In the genomic region with DNA sequence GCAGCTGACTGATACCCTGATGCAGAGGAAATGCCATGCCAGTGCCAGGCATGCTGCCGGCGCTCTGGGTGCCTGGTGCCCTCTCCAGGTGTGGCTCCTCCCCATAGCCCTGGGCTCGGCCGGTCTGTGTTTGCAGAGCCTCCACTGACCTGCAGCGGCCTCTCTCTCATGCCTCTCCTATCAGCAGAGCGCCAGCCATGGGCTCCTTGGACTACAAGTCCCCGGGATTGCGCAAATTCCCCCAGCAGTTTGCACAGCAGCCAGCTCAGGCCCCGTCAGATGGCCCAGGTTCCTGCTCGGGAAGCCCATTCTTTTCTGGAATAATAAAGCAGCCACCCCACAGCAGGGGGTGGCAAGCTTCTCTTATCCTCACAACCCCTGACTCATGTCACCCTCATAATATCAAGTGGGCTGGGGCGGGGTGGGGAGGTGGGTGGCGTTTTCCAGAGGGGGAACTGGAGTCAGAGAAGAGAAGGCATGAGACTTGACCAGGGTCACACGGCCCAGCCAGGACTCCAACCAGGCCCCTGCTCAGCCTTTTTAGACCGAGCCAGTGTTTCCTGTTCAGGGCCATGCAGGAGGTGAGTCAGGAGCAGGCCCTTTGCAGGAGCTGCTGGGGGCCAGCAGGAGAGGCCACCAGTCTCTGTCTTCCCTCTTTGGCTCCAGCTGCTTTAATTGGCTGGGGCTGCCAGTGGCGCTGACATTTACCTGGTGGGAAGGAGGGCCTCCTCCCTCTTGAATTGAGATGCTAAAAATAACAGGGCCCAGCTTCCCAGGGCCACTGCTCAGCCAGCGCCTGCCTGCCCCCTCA, we compare ENCODE assay signal across 9 cellular contexts. TPM values are rescaled to one million over a fixed set of nuclear protein-coding genes. Genes with fewer than 3 reads are reported as not detected.
DNase-seq lines count a peak whose midpoint lies in the region; ATAC-seq and TF ChIP-seq lines count a peak whose summit lies in the region.
"Had no signal": no experiment of that assay in that cellular context is flagged by ENCODE, and none has a peak within 500 bp of the region (broad histone marks: within the 10 kb centered on the region; RNA-seq: fewer than 3 reads in every experiment).

No MANE protein-coding gene starts in this region.

- peaks cover 63% of the 10 kb centered on the region for H3K4me1 Mint-ChIP-seq in HFFc6 (ENCODE audit: low read depth)
- H3K4me1 Mint-ChIP-seq in activated T-helper 2 cell treated with anti-CD3 and anti-CD28 coated beads, Interferon-gamma antibody, Interleukin-2, Interleukin-4, amounts not matched to agents 10 μg/mL and 5 μg/mL and 100 μg/mL, durations not matched to agents 14 hours and 24 hours and 36 hours (ENCODE audit: low read depth) = peaks cover 15% of the 10 kb centered on the region

- no peaks in the 10 kb centered on the region; the same call in 1 of the 2 replicates for H3K27me3 Mint-ChIP-seq in HFFc6 (ENCODE audit: insufficient read depth)
- no peaks in the 10 kb centered on the region for H3K27me3 Mint-ChIP-seq in activated T-helper 2 cell treated with anti-CD3 and anti-CD28 coated beads, Interferon-gamma antibody, Interleukin-2, Interleukin-4, amounts not matched to agents 10 μg/mL and 5 μg/mL and 100 μg/mL, durations not matched to agents 14 hours and 24 hours and 36 hours (ENCODE audit: low read depth)

- H3K27ac ChIP-seq in cardiac muscle cell (peak overlapping the region; percentile 99), stomach (peak overlapping the region; percentile 73 to 84 (median 78))
- H3K27ac ChIP-seq: parathyroid adenoma had no signal

- no peak for TF ChIP-seq CTCF in HFFc6 (IDR thresholded peaks at IDR 0.05)
- peak; percentile 19 for TF ChIP-seq CTCF in cardiac muscle cell (IDR thresholded peaks at IDR 0.05; ENCODE audit: low read depth, low read length)
- TF ChIP-seq CTCF in stomach (IDR thresholded peaks at IDR 0.05) = peak in 1 of 7 experiments; percentile 26

- no peaks in the 10 kb centered on the region for H3K27me3 ChIP-seq in cardiac muscle cell
- no peaks in the 10 kb centered on the region for H3K27me3 ChIP-seq in stomach

- H3K27ac Mint-ChIP-seq in HFFc6 = peak overlapping the region; percentile 78
- no peak overlapping the region for H3K27ac Mint-ChIP-seq in activated T-helper 2 cell treated with anti-CD3 and anti-CD28 coated beads, Interferon-gamma antibody, Interleukin-2, Interleukin-4, amounts not matched to agents 10 μg/mL and 5 μg/mL and 100 μg/mL, durations not matched to agents 14 hours and 24 hours and 36 hours

- DNase-seq in HFFc6 = no peak
- DNase-seq in RPMI7951 (ENCODE audit: low read depth) = peak; percentile 75
- DNase-seq in cardiac muscle cell (ENCODE audit: low read depth in 1 of 2, low spot score in 1 of 2) = peak; percentile 52 to 93
- DNase-seq in stomach = peak; percentile 97
- no peak for DNase-seq in activated T-helper 2 cell treated with anti-CD3 and anti-CD28 coated beads, Interferon-gamma antibody, Interleukin-2, Interleukin-4, amounts not matched to agents 10 μg/mL and 5 μg/mL and 100 μg/mL, durations not matched to agents 14 hours and 24 hours and 36 hours (ENCODE audit: low spot score)
- DNase-seq in NCI-H2081 treated with DMSO at 0.1 percent for 48 hours (lab: John Stamatoyannopoulos, UW) = no peak
- DNase-seq: activated effector memory CD4-positive, alpha-beta T cell treated with Interleukin-2 at 50 U/mL for 16 hours had no signal

- H3K36me3 Mint-ChIP-seq in HFFc6 (ENCODE audit: low read depth) = peaks cover 30% of the 10 kb centered on the region
- H3K36me3 Mint-ChIP-seq in activated T-helper 2 cell treated with anti-CD3 and anti-CD28 coated beads, Interferon-gamma antibody, Interleukin-2, Interleukin-4, amounts not matched to agents 10 μg/mL and 5 μg/mL and 100 μg/mL, durations not matched to agents 14 hours and 24 hours and 36 hours (ENCODE audit: low read depth) = no peaks in the 10 kb centered on the region

- WGBS in stomach, 5 donors = 26 to 44% (median 40%) methylated on average over 14 to 16 of the region's 16 CpGs

- no peaks in the 10 kb centered on the region for H3K9me3 ChIP-seq in cardiac muscle cell (ENCODE audit: low read depth)
- no peaks in the 10 kb centered on the region for H3K9me3 ChIP-seq in stomach

- H3K4me3 Mint-ChIP-seq in HFFc6 = peak overlapping the region; percentile 49
- H3K4me3 Mint-ChIP-seq in activated T-helper 2 cell treated with anti-CD3 and anti-CD28 coated beads, Interferon-gamma antibody, Interleukin-2, Interleukin-4, amounts not matched to agents 10 μg/mL and 5 μg/mL and 100 μg/mL, durations not matched to agents 14 hours and 24 hours and 36 hours (ENCODE audit: low read depth) = no peak overlapping the region

- H3K36me3 ChIP-seq in cardiac muscle cell (peaks cover 21% of the 10 kb centered on the region), stomach (peaks cover 22 to 71% (median 58%) of the 10 kb centered on the region in 4 donors)

- peaks cover 58% of the 10 kb centered on the region for H3K4me1 ChIP-seq in cardiac muscle cell (ENCODE audit: low read depth)
- H3K4me1 ChIP-seq in stomach = peaks cover 42 to 96% (median 71%) of the 10 kb centered on the region in 4 donors

- intact Hi-C loops in stomach (cut with DNase I; ENCODE audit: low total_unique reads) = no loop called here
- intact Hi-C loops in activated T-helper 2 cell treated with anti-CD3 and anti-CD28 coated beads, Interferon-gamma antibody, Interleukin-2, Interleukin-4, amounts not matched to agents 10 μg/mL and 5 μg/mL and 100 μg/mL, durations not matched to agents 14 hours and 24 hours and 36 hours (cut with micrococcal nuclease) = no loop called here

- no peak for TF ChIP-seq POLR2A in stomach (IDR thresholded peaks at IDR 0.05)

- H3K9me3 Mint-ChIP-seq in HFFc6 = no peaks in the 10 kb centered on the region
- no peaks in the 10 kb centered on the region for H3K9me3 Mint-ChIP-seq in activated T-helper 2 cell treated with anti-CD3 and anti-CD28 coated beads, Interferon-gamma antibody, Interleukin-2, Interleukin-4, amounts not matched to agents 10 μg/mL and 5 μg/mL and 100 μg/mL, durations not matched to agents 14 hours and 24 hours and 36 hours

- no peak overlapping the region for H3K4me3 ChIP-seq in cardiac muscle cell
- no peak overlapping the region for H3K4me3 ChIP-seq in stomach

- ATAC-seq in GM19467 (IDR thresholded peaks at IDR 0.05; ENCODE audit: unreplicated experiment) = no peak

- no peak for TF ChIP-seq EP300 in stomach (IDR thresholded peaks at IDR 0.05)

RNA-seq across cellular contexts. Expression of a gene that starts 58.6 kb away (rescaled TPM):
- 10 to 100 TPM; 38.6 to 60.3 (median 51.2) TPM for total RNA-seq in HFFc6 (2021; fragmentation: NEBNext Ultra II Directional; extraction: Animal tissue kit (Norgen Biotek cat#: 25700))
- 15.4 and 20.2 TPM in 2 replicates for total RNA-seq in RPMI7951 (2014; rRNA removed; shearing (Covaris generic))
- total RNA-seq in cardiac muscle cell (57.1 and 78.8 TPM in 2 replicates), stomach (100 to 1,000 TPM in 1 of 5 donors, 10 to 100 TPM in 4; 25.9 to 103 (median 67.7) TPM)
- polyA plus RNA-seq in cardiac muscle cell (48.2 and 57.7 TPM in 2 replicates), stomach (10 to 100 TPM; 17.7 to 20.2 (median 18.2) TPM)
- 79.2 and 80.4 TPM in 2 replicates for total RNA-seq in activated T-helper 2 cell treated with anti-CD3 and anti-CD28 coated beads, Interferon-gamma antibody, Interleukin-2, Interleukin-4, amounts not matched to agents 10 μg/mL and 5 μg/mL and 100 μg/mL, durations not matched to agents 14 hours and 24 hours and 36 hours

Comparison
In these comparisons a context has a peak if more than half of its experiments do, and no peak if none do; other contexts are left out.
1. DNase-seq: peak in RPMI7951 (single experiment), cardiac muscle cell (2 of 2) and stomach (single experiment); none in HFFc6 (single experiment), activated T-helper 2 cell treated with anti-CD3 and anti-CD28 coated beads, Interferon-gamma antibody, Interleukin-2, Interleukin-4, amounts not matched to agents 10 μg/mL and 5 μg/mL and 100 μg/mL, durations not matched to agents 14 hours and 24 hours and 36 hours (single experiment) and NCI-H2081 treated with DMSO at 0.1 percent for 48 hours (single experiment).